1 cellular context compared by ENCODE assay signal in the genomic region with DNA sequence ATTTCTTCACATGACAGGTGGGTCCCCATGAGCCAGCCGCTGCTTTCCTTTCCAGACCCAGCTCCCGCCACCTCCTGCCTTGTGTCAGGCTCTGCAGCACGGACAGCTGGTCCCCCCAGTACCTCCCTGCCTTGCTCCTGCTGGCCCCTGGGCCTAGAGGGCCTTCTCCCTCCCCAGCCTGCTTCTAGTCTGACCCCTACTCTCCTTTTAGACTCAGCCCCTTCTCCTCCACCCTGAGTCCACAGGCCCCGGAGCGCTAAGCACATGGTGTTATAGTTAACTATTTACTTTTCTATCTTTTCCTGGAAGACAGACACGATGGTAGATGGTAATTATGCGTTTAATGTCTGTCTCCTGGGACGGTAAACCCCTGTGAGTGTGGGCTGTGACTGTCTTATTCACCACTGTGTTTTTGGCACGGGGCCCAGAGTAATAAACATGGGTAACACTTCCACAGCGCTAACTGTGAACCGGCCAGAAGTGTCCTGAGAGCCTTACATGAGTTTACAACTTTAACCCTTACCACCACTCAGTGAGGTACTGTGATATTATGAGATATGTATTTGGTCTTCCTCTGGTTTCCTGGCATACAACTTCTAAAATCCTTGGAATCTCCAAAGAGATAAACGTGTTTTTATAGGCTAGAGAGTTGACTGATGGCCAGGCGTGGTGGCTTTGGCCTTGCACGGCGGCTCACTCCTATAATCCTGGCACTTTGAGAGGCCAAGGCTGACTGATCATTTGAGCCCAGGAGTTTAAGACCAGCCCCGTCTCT.
A peak's percentile ranks its signal among the peaks of the same experiment; 100 is the strongest.
TF ChIP-seq lines count a peak whose summit lies in the region.

No MANE protein-coding gene starts in this region.

TF ChIP-seq in HEK293, 187 proteins besides CTCF, POLR2A, EP300 and RAD21 (continued from another document and continues in another):
- TF ChIP-seq, protein P1, sequence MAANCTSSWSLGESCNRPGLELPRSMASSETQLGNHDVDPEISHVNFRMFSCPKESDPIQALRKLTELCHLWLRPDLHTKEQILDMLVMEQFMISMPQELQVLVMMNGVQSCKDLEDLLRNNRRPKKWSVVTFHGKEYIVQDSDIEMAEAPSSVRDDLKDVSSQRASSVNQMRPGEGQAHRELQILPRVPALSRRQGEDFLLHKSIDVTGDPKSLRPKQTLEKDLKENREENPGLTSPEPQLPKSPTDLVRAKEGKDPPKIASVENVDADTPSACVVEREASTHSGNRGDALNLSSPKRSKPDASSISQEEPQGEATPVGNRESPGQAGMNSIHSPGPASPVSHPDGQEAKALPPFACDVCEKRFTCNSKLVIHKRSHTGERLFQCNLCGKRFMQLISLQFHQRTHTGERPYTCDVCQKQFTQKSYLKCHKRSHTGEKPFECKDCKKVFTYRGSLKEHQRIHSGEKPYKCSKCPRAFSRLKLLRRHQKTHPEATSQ (tag by site-specific recombination; IDR thresholded peaks at IDR 0.05), result no peak
- TF ChIP-seq ZFP69B (tag by site-specific recombination; IDR thresholded peaks at IDR 0.05) (peak; percentile 72), ZNF645 (tag by site-specific recombination; IDR thresholded peaks at IDR 0.05) (no peak), ZNF2 (tag by site-specific recombination; IDR thresholded peaks at IDR 0.05) (peak; percentile 59; the same call in 1 of the 2 replicates), HOXA7 (CRISPR knock-in tag; IDR thresholded peaks at IDR 0.05; ENCODE audit: borderline replicate concordance) (no peak), YY2 (tag by site-specific recombination; IDR thresholded peaks at IDR 0.05) (no peak), MEIS1 (CRISPR knock-in tag; IDR thresholded peaks at IDR 0.05; ENCODE audit: borderline replicate concordance) (no peak), PRDM10 (tag by site-specific recombination; IDR thresholded peaks at IDR 0.05) (peak; percentile 98), RBAK (tag by site-specific recombination; IDR thresholded peaks at IDR 0.05) (no peak), ZBTB21 (tag by site-specific recombination; IDR thresholded peaks at IDR 0.05) (0 out of 2 replicates have a peak, but pooled peaks have one; percentile 27), ZNF843 (tag by site-specific recombination; IDR thresholded peaks at IDR 0.05) (peak; percentile 92), ZNF626 (tag by site-specific recombination; IDR thresholded peaks at IDR 0.05) (no peak), ZBTB26 (tag by site-specific recombination; optimal IDR thresholded peaks at IDR 0.05) (no peak), ZNF473 (tag by site-specific recombination; IDR thresholded peaks at IDR 0.05) (no peak), ZNF280D (tag by site-specific recombination; IDR thresholded peaks at IDR 0.05) (no peak), PBX3 (CRISPR knock-in tag; IDR thresholded peaks at IDR 0.05) (no peak), ZNF416 (tag by site-specific recombination; IDR thresholded peaks at IDR 0.05) (no peak), ZNF768 (tag by site-specific recombination; IDR thresholded peaks at IDR 0.05) (no peak), ZNF664 (tag by site-specific recombination; IDR thresholded peaks at IDR 0.05) (no peak), ZNF24 (tag by site-specific recombination; IDR thresholded peaks at IDR 0.05) (peak; percentile 82), ZXDB (tag by site-specific recombination; IDR thresholded peaks at IDR 0.05) (peak; percentile 97), ZNF600 (tag by site-specific recombination; IDR thresholded peaks at IDR 0.05) (peak; percentile 62; the same call in 1 of the 2 replicates), ZNF221 (tag by site-specific recombination; IDR thresholded peaks at IDR 0.05; ENCODE audit: borderline replicate concordance) (no peak), TCF7L2 (IDR thresholded peaks at IDR 0.05; ENCODE audit: borderline replicate concordance, low read depth, low read length) (no peak), ZNF266 (tag by site-specific recombination; IDR thresholded peaks at IDR 0.05; ENCODE audit: low read depth) (no peak), ZBTB48 (tag by site-specific recombination; IDR thresholded peaks at IDR 0.05) (peak; percentile 75), IKZF3 (tag by site-specific recombination; IDR thresholded peaks at IDR 0.05) (peak; percentile 81), ZNF76 (tag by site-specific recombination; IDR thresholded peaks at IDR 0.05; ENCODE audit: borderline replicate concordance, low read depth) (peak; percentile 41; the same call in 1 of the 2 replicates)
- TF ChIP-seq, protein P2, sequence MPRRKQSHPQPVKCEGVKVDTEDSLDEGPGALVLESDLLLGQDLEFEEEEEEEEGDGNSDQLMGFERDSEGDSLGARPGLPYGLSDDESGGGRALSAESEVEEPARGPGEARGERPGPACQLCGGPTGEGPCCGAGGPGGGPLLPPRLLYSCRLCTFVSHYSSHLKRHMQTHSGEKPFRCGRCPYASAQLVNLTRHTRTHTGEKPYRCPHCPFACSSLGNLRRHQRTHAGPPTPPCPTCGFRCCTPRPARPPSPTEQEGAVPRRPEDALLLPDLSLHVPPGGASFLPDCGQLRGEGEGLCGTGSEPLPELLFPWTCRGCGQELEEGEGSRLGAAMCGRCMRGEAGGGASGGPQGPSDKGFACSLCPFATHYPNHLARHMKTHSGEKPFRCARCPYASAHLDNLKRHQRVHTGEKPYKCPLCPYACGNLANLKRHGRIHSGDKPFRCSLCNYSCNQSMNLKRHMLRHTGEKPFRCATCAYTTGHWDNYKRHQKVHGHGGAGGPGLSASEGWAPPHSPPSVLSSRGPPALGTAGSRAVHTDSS (tag by site-specific recombination; IDR thresholded peaks at IDR 0.05), result peak; percentile 42; the same call in 1 of the 2 replicates
- TF ChIP-seq, protein P3, sequence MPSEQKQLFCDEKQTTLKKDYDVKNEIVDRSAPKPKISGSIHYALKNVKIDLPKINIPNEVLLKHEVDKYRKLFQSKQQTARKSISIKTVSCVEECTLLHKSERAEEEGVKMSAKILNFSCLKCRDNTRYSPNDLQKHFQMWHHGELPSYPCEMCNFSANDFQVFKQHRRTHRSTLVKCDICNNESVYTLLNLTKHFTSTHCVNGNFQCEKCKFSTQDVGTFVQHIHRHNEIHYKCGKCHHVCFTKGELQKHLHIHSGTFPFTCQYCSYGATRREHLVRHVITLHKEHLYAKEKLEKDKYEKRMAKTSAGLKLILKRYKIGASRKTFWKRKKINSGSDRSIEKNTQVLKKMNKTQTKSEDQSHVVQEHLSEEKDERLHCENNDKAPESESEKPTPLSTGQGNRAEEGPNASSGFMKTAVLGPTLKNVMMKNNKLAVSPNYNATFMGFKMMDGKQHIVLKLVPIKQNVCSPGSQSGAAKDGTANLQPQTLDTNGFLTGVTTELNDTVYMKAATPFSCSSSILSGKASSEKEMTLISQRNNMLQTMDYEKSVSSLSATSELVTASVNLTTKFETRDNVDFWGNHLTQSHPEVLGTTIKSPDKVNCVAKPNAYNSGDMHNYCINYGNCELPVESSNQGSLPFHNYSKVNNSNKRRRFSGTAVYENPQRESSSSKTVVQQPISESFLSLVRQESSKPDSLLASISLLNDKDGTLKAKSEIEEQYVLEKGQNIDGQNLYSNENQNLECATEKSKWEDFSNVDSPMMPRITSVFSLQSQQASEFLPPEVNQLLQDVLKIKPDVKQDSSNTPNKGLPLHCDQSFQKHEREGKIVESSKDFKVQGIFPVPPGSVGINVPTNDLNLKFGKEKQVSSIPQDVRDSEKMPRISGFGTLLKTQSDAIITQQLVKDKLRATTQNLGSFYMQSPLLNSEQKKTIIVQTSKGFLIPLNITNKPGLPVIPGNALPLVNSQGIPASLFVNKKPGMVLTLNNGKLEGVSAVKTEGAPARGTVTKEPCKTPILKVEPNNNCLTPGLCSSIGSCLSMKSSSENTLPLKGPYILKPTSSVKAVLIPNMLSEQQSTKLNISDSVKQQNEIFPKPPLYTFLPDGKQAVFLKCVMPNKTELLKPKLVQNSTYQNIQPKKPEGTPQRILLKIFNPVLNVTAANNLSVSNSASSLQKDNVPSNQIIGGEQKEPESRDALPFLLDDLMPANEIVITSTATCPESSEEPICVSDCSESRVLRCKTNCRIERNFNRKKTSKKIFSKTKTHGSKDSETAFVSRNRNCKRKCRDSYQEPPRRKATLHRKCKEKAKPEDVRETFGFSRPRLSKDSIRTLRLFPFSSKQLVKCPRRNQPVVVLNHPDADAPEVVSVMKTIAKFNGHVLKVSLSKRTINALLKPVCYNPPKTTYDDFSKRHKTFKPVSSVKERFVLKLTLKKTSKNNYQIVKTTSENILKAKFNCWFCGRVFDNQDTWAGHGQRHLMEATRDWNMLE (tag by site-specific recombination; conservative IDR thresholded peaks at IDR 0.05; ENCODE audit: low read depth), result peak; percentile 53; the same call in 1 of the 2 replicates
- TF ChIP-seq, protein P4, sequence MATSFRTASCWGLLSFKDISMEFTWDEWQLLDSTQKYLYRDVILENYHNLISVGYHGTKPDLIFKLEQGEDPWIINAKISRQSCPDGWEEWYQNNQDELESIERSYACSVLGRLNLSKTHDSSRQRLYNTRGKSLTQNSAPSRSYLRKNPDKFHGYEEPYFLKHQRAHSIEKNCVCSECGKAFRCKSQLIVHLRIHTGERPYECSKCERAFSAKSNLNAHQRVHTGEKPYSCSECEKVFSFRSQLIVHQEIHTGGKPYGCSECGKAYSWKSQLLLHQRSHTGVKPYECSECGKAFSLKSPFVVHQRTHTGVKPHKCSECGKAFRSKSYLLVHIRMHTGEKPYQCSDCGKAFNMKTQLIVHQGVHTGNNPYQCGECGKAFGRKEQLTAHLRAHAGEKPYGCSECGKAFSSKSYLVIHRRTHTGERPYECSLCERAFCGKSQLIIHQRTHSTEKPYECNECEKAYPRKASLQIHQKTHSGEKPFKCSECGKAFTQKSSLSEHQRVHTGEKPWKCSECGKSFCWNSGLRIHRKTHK (tag by site-specific recombination; IDR thresholded peaks at IDR 0.05), result no peak
